In the genomic region with DNA sequence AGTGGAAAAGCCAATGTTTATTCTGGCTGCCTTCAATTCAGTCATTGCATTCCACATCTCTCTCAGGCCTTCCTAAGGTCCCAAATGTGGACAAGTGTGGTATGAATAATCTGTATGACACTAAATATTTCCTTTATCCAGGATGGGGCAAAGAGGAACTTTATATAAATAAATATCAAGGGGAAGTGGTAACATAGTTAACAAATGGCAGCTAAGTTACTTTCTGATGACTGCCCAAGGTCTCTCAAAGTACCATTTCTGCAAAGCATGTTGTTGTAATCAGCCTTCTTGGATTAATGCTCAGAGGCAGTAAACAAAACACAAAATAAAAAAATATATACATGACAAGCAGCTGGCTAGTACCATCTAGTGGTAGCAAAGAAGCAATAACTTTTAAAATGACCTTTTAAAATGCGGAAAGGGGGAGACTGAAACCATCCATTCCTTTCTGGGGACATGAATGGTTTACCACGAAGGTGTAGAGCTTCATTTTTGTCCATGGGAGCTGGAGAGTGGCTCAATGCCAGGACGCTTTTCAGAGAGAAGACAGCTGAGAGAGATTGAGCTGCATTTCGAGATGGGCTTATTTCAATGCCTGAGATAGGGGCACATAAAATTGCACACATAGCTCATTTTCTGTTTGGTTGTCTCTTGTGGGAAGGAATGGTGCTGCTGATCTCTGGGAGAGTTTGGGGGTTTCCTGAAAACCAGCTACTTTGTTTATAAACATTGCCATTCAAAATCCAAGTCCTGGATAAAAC, we compare ENCODE assay signal across 1 cellular context.
TF ChIP-seq lines count a peak whose summit lies in the region.

No MANE protein-coding gene starts in this region.

TF ChIP-seq in SK-N-SH treated with all-trans-retinoic acid at 6 μM for 48 hours, 23 proteins besides CTCF, POLR2A, EP300 and RAD21 (continued from another document):
- TF ChIP-seq, protein P1, sequence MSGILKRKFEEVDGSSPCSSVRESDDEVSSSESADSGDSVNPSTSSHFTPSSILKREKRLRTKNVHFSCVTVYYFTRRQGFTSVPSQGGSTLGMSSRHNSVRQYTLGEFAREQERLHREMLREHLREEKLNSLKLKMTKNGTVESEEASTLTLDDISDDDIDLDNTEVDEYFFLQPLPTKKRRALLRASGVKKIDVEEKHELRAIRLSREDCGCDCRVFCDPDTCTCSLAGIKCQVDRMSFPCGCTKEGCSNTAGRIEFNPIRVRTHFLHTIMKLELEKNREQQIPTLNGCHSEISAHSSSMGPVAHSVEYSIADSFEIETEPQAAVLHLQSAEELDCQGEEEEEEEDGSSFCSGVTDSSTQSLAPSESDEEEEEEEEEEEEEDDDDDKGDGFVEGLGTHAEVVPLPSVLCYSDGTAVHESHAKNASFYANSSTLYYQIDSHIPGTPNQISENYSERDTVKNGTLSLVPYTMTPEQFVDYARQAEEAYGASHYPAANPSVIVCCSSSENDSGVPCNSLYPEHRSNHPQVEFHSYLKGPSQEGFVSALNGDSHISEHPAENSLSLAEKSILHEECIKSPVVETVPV (CRISPR knock-in tag; IDR thresholded peaks at IDR 0.05), result no peak
